ENCODE assay signal across 11 cellular contexts in the genomic region with DNA sequence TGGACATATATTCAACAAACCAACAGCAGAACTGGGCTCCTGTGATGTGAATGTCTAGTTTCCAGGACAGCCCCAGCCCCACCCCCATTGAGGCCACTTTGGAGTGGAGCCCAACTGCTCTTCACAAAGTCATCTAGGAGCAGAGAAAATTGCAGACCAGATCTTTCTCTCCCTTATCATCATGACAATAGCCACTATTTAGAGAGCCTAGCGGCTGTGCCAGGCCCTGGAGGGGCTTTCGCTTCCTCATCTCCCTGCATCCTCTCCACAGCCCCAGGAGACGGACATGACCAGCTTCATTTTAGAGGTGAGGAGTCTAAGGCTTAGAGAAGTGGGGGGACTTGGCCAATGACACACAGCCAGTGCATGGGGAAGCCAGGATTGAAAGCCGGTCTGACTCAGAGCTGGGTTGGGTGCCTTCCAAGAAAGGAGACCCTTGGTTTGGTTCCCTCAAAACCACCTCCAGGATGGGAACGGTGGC.
A peak's percentile ranks its signal among the peaks of the same experiment; 100 is the strongest.
DNase-seq lines count a peak whose midpoint lies in the region; ATAC-seq lines count a peak whose summit lies in the region.
"Had no signal": no experiment of that assay in that cellular context is flagged by ENCODE, and none has a peak within 500 bp of the region (broad histone marks: within the 10 kb centered on the region; RNA-seq: fewer than 3 reads in every experiment).

No MANE protein-coding gene starts in this region.

- H3K27me3 Mint-ChIP-seq in stimulated activated naive CD8-positive, alpha-beta T cell treated with anti-CD3 and anti-CD28 coated beads, Interleukin-15, amount 100 ng/mL, for 72 hours = no peaks in the 10 kb centered on the region
- H3K27me3 Mint-ChIP-seq: CD4-positive, alpha-beta memory T cell had no signal

- H3K9me3 Mint-ChIP-seq in stimulated activated naive CD8-positive, alpha-beta T cell treated with anti-CD3 and anti-CD28 coated beads, Interleukin-15, amount 100 ng/mL, for 72 hours = no peaks in the 10 kb centered on the region
- H3K9me3 Mint-ChIP-seq: CD4-positive, alpha-beta memory T cell had no signal

- no peaks in the 10 kb centered on the region for H3K27me3 ChIP-seq in duodenal mucosa (ENCODE audit: control insufficient read depth in 1 of 2, insufficient read depth in 2 of 2, low read length in 2 of 2)
- H3K27me3 ChIP-seq in mucosa of rectum (ENCODE audit: control insufficient read depth in 2 of 2, insufficient read depth in 2 of 2, low read length in 2 of 2) = no peaks in the 10 kb centered on the region

- ATAC-seq in HG03565 (IDR thresholded peaks at IDR 0.05; ENCODE audit: unreplicated experiment) = no peak
- no peak for ATAC-seq in stimulated activated naive CD8-positive, alpha-beta T cell treated with anti-CD3 and anti-CD28 coated beads, Interleukin-15, amount 100 ng/mL, for 72 hours

- no peak overlapping the region for H3K4me3 Mint-ChIP-seq in stimulated activated naive CD8-positive, alpha-beta T cell treated with anti-CD3 and anti-CD28 coated beads, Interleukin-15, amount 100 ng/mL, for 72 hours

- H3K9me3 ChIP-seq in duodenal mucosa (ENCODE audit: control insufficient read depth in 1 of 2, low read length in 2 of 2) = no peaks in the 10 kb centered on the region
- no peaks in the 10 kb centered on the region for H3K9me3 ChIP-seq in mucosa of rectum (ENCODE audit: control insufficient read depth in 2 of 2, low read length in 2 of 2)

- peak overlapping the region; percentile 39 for H3K27ac ChIP-seq in duodenal mucosa (ENCODE audit: low read depth, low read length)
- H3K27ac ChIP-seq in mucosa of rectum (ENCODE audit: low read depth in 2 of 2, low read length in 2 of 2) = peak overlapping the region; percentile 92 to 98
- H3K27ac ChIP-seq: SK-N-MC had no signal

- H3K4me1 ChIP-seq in duodenal mucosa (ENCODE audit: control insufficient read depth in 1 of 2, insufficient read depth in 2 of 2, low read length in 2 of 2) (peaks cover 52 to 62% of the 10 kb centered on the region in 2 donors), mucosa of rectum (ENCODE audit: control insufficient read depth in 2 of 2, insufficient read depth in 2 of 2, low read length in 2 of 2) (peaks cover 66 to 70% of the 10 kb centered on the region in 2 donors)

- peak; percentile 19 for DNase-seq in COR-L47 (lab: John Stamatoyannopoulos, UW)
- peak; percentile 78 for DNase-seq in NCI-H2227 (lab: John Stamatoyannopoulos, UW; ENCODE audit: unreplicated experiment)
- no peak for DNase-seq in HuH-7.5 (ENCODE audit: low spot score)
- DNase-seq in stimulated activated naive CD8-positive, alpha-beta T cell treated with anti-CD3 and anti-CD28 coated beads, Interleukin-15, amount 100 ng/mL, for 72 hours = no peak
- no peak for DNase-seq in amniotic stem cell (lab: John Stamatoyannopoulos, UW)
- DNase-seq: CD4-positive, alpha-beta memory T cell; KG1 had no signal

- no peak overlapping the region for H3K27ac Mint-ChIP-seq in stimulated activated naive CD8-positive, alpha-beta T cell treated with anti-CD3 and anti-CD28 coated beads, Interleukin-15, amount 100 ng/mL, for 72 hours

- no peaks in the 10 kb centered on the region for H3K4me1 Mint-ChIP-seq in stimulated activated naive CD8-positive, alpha-beta T cell treated with anti-CD3 and anti-CD28 coated beads, Interleukin-15, amount 100 ng/mL, for 72 hours

- H3K9ac ChIP-seq in duodenal mucosa (ENCODE audit: low read depth in 1 of 2, low read length in 2 of 2) (peak overlapping the region; percentile 96 to 100), mucosa of rectum (ENCODE audit: low read depth in 1 of 2, low read length in 2 of 2) (peak overlapping the region; percentile 88 to 98)

- peak overlapping the region; percentile 78 to 98 for H3K4me3 ChIP-seq in duodenal mucosa (ENCODE audit: low read depth in 1 of 2, low read length in 2 of 2)
- H3K4me3 ChIP-seq in mucosa of rectum (ENCODE audit: low read length in 2 of 2) = peak overlapping the region; percentile 77 to 90
- H3K4me3 ChIP-seq: SK-N-MC had no signal

- peaks cover 10 to 29% of the 10 kb centered on the region in 2 donors for H3K36me3 ChIP-seq in duodenal mucosa (ENCODE audit: control insufficient read depth in 1 of 2, insufficient read depth in 2 of 2, low read length in 2 of 2)
- peaks cover 17 to 26% of the 10 kb centered on the region in 2 donors for H3K36me3 ChIP-seq in mucosa of rectum (ENCODE audit: control insufficient read depth in 2 of 2, insufficient read depth in 2 of 2, low read length in 2 of 2)

Comparison
In these comparisons a context has a peak if more than half of its experiments do, and no peak if none do; other contexts are left out.
1. DNase-seq: peak in COR-L47 (single experiment) and NCI-H2227 (single experiment); none in HuH-7.5 (single experiment), stimulated activated naive CD8-positive, alpha-beta T cell treated with anti-CD3 and anti-CD28 coated beads, Interleukin-15, amount 100 ng/mL, for 72 hours (0 of 2) and amniotic stem cell (single experiment).